Comparison of ENCODE assay signal across 19 cellular contexts in genomic region chr4:174946246-174946645, GRCh38. TPM values are rescaled to one million over a fixed set of nuclear protein-coding genes. Genes with fewer than 3 reads are reported as not detected.
A peak's percentile ranks its signal among the peaks of the same experiment; 100 is the strongest.
DNase-seq lines count a peak whose midpoint lies in the region; ATAC-seq and TF ChIP-seq lines count a peak whose summit lies in the region.
"Had no signal": no experiment of that assay in that cellular context is flagged by ENCODE, and none has a peak within 500 bp of the region (broad histone marks: within the 10 kb centered on the region; RNA-seq: fewer than 3 reads in every experiment).

No MANE protein-coding gene starts in this region.

- H4K20me1 ChIP-seq in OCI-LY7 (ENCODE audit: insufficient read depth, low read length), result no peaks in the 10 kb centered on the region

- peak overlapping the region; percentile 42 for H3K4me2 ChIP-seq in OCI-LY7 (ENCODE audit: low read length)
- H3K4me2 ChIP-seq: A549 had no signal

- ATAC-seq in GM19351 (IDR thresholded peaks at IDR 0.05; ENCODE audit: unreplicated experiment) (peak; percentile 83), HG02885 (IDR thresholded peaks at IDR 0.05; ENCODE audit: poor library complexity, unreplicated experiment) (peak; percentile 70), memory B cell (ENCODE audit: low read depth) (peak; percentile 49)
- no peak for ATAC-seq in activated naive CD8-positive, alpha-beta T cell treated with anti-CD3 and anti-CD28 coated beads, Interleukin-2, amount 50 U/mL, for 24 hours
- ATAC-seq: A549 had no signal

- H3K4me3 ChIP-seq in OCI-LY7 (ENCODE audit: low read depth, low read length, poor library complexity, severe bottlenecking) (no peak overlapping the region), foreskin fibroblast (ENCODE audit: low read depth in 1 of 2, low read length in 2 of 2) (no peak overlapping the region)
- H3K4me3 ChIP-seq: A549, GM23248 had no signal

- H3K4me3 Mint-ChIP-seq in memory B cell, result no peak overlapping the region
- no peak overlapping the region for H3K4me3 Mint-ChIP-seq in activated naive CD8-positive, alpha-beta T cell treated with anti-CD3 and anti-CD28 coated beads, Interleukin-2, amount 50 U/mL, for 24 hours
- H3K4me3 Mint-ChIP-seq: CD14-positive monocyte; CD8-positive, alpha-beta memory T cell had no signal

- H3K9me3 Mint-ChIP-seq in memory B cell, result peaks cover 7% of the 10 kb centered on the region
- H3K9me3 Mint-ChIP-seq in activated naive CD8-positive, alpha-beta T cell treated with anti-CD3 and anti-CD28 coated beads, Interleukin-2, amount 50 U/mL, for 24 hours, result peaks cover 4% of the 10 kb centered on the region

- H3K36me3 Mint-ChIP-seq in memory B cell, result peaks cover 5% of the 10 kb centered on the region
- H3K36me3 Mint-ChIP-seq in activated naive CD8-positive, alpha-beta T cell treated with anti-CD3 and anti-CD28 coated beads, Interleukin-2, amount 50 U/mL, for 24 hours (ENCODE audit: low read depth), result no peaks in the 10 kb centered on the region
- H3K36me3 Mint-ChIP-seq: CD14-positive monocyte had no signal

- peaks cover 3% of the 10 kb centered on the region for H3K4me1 Mint-ChIP-seq in memory B cell
- no peaks in the 10 kb centered on the region for H3K4me1 Mint-ChIP-seq in activated naive CD8-positive, alpha-beta T cell treated with anti-CD3 and anti-CD28 coated beads, Interleukin-2, amount 50 U/mL, for 24 hours
- H3K4me1 Mint-ChIP-seq: CD14-positive monocyte; CD8-positive, alpha-beta memory T cell had no signal

- H2AFZ ChIP-seq in OCI-LY7 (ENCODE audit: low read length), result peak overlapping the region; percentile 69; the same call in 1 of the 2 replicates
- H2AFZ ChIP-seq: GM23248 had no signal

- BruUV-seq in OCI-LY7 (replicated peaks; lab: Mats Ljungman, UMichigan), result no TSS peak

- H3K27me3 Mint-ChIP-seq in memory B cell, result no peaks in the 10 kb centered on the region
- H3K27me3 Mint-ChIP-seq in activated naive CD8-positive, alpha-beta T cell treated with anti-CD3 and anti-CD28 coated beads, Interleukin-2, amount 50 U/mL, for 24 hours, result no peaks in the 10 kb centered on the region
- H3K27me3 Mint-ChIP-seq: CD8-positive, alpha-beta memory T cell had no signal

- DNase-seq in OCI-LY7 (ENCODE audit: low spot score) (peak; percentile 54), memory B cell (ENCODE audit: low spot score in 2 of 2) (no peak), NAMALWA (ENCODE audit: low spot score) (no peak), NCI-H82 (lab: John Stamatoyannopoulos, UW) (no peak), foreskin fibroblast (no peak)
- no peak for DNase-seq in activated naive CD8-positive, alpha-beta T cell treated with anti-CD3 and anti-CD28 coated beads, Interleukin-2, amount 50 U/mL, for 24 hours
- DNase-seq: Caco-2; CD8-positive, alpha-beta memory T cell; DMS53; GF-D8; GM23248; IMR-90; KBM-7 had no signal

- CTCF ChIA-PET in OCI-LY7 (lab: Charles Lee; ENCODE audit: unreplicated experiment), result no interaction called here

- peaks cover 20% of the 10 kb centered on the region for H3K4me1 ChIP-seq in OCI-LY7 (ENCODE audit: insufficient read depth, low read length, poor library complexity, severe bottlenecking)
- H3K4me1 ChIP-seq: A549, Caco-2 had no signal

- H3K9me2 ChIP-seq in OCI-LY7 (ENCODE audit: insufficient read depth, low read length), result no peaks in the 10 kb centered on the region

- peaks cover 40% of the 10 kb centered on the region for H3K36me3 ChIP-seq in OCI-LY7 (ENCODE audit: insufficient read depth, low read length)

- H3K9me3 ChIP-seq in OCI-LY7 (ENCODE audit: low read length), result peaks cover 49% of the 10 kb centered on the region
- H3K9me3 ChIP-seq: A549, Caco-2 had no signal

- no peak overlapping the region for H3K27ac Mint-ChIP-seq in memory B cell
- H3K27ac Mint-ChIP-seq in activated naive CD8-positive, alpha-beta T cell treated with anti-CD3 and anti-CD28 coated beads, Interleukin-2, amount 50 U/mL, for 24 hours, result no peak overlapping the region
- H3K27ac Mint-ChIP-seq: CD14-positive monocyte; CD8-positive, alpha-beta memory T cell had no signal

- intact Hi-C loops in OCI-LY7 (cut with micrococcal nuclease; ENCODE audit: unreplicated experiment), result no loop called here

- POLR2A ChIA-PET in OCI-LY7 (lab: Charles Lee), result interaction anchor here (0.7 to 2.5 kb wide), 10 partner anchors 9 to 121 kb away, joined by 3 to 16 read pairs (median 4); no protein-coding TSS in a partner anchor

- H3K79me2 ChIP-seq in OCI-LY7 (ENCODE audit: insufficient read depth, low read depth, low read length), result no peaks in the 10 kb centered on the region

- TF ChIP-seq CTCF in OCI-LY7 (conservative IDR thresholded peaks at IDR 0.05; ENCODE audit: low read length) (no peak), foreskin fibroblast (IDR thresholded peaks at IDR 0.05; ENCODE audit: low read depth, low read length) (no peak)

- H3K27ac ChIP-seq in OCI-LY7 (ENCODE audit: low read depth, low read length, poor library complexity, severe bottlenecking), result peak overlapping the region; percentile 41
- H3K27ac ChIP-seq: A549, GM23248 had no signal

RNA-seq across cellular contexts. Expression of gene ADAM29, which starts 28.1 kb away (rescaled TPM):
- 1.0 and 1.7 TPM in 2 replicates for total RNA-seq in OCI-LY7 (2014; rRNA removed; shearing (Covaris generic))
- total RNA-seq in OCI-LY7 (2022), result 1.1 and 1.2 TPM in 2 replicates
- total RNA-seq: Caco-2; CD8-positive, alpha-beta memory T cell; GM23248; HT-29; IMR-90; LHCN-M2 had no signal
